ENCODE assay signal across 26 cellular contexts in the genomic region with DNA sequence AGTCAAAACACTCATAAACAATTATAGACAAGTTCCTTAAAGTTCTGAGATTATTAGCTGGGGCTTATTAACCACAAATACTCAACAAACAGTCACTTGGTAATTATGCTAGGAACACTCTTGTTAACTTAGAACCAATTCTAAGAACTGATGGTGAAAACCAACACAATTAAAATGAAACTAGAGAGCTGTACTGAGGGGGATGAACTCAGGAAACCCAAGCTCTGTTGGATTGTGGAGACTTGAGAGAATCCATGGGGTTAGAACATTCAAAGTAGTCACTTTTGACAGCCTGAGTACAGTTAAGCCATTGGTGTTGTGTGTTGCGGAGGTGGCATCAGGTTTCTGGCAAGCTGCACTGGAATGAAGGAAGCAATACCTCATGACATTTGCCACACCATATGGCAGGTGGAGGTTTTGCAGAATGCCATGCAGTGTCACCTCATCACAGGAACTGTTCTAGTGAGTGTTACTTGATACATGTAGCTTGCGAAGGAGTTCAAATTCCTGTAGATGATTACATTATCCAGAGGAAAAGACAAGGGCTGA.
DNase-seq lines count a peak whose midpoint lies in the region; ATAC-seq, FAIRE-seq and TF ChIP-seq lines count a peak whose summit lies in the region.
"Had no signal": no experiment of that assay in that cellular context is flagged by ENCODE, and none has a peak within 500 bp of the region (broad histone marks: within the 10 kb centered on the region; RNA-seq: fewer than 3 reads in every experiment).

No MANE protein-coding gene starts in this region.

- no peak for TF ChIP-seq POLR2A in gastroesophageal sphincter (IDR thresholded peaks at IDR 0.05)

- TF ChIP-seq EP300 in gastroesophageal sphincter (IDR thresholded peaks at IDR 0.05) = no peak

- TF ChIP-seq CTCF in heart right ventricle (IDR thresholded peaks at IDR 0.05) = no peak
- TF ChIP-seq CTCF in gastroesophageal sphincter (IDR thresholded peaks at IDR 0.05) = no peak
- TF ChIP-seq CTCF in chondrocyte (IDR thresholded peaks at IDR 0.05) = no peak

- H3K9me3 ChIP-seq in heart right ventricle (no peaks in the 10 kb centered on the region), gastroesophageal sphincter (no peaks in the 10 kb centered on the region), small intestine (ENCODE audit: control insufficient read depth, low read depth) (no peaks in the 10 kb centered on the region)
- H3K9me3 ChIP-seq: BLaER1 treated with 17β-estradiol and CSF1 and Interleukin-3, amounts not matched to agents 10 nM and 100 nM; Caco-2; Peyer's patch; SJCRH30; uterus had no signal

- ATAC-seq in Right ventricle myocardium superior (ENCODE audit: poor library complexity) (peak; percentile 32), heart right ventricle (no peak), gastroesophageal sphincter (peak; percentile 37), HG02798 (IDR thresholded peaks at IDR 0.05; ENCODE audit: poor library complexity, unreplicated experiment) (no peak)
- ATAC-seq: stimulated activated naive B cell treated with anti-CD40 and anti-IgM and Interleukin-4, amounts not matched to agents 10 μg/mL and 1 μg/mL and 100 μg/mL, for 72 hours had no signal

- H3K4me1 Mint-ChIP-seq in chondrocyte (ENCODE audit: low read depth) = peaks cover 5% of the 10 kb centered on the region
- H3K4me1 Mint-ChIP-seq: activated naive CD8-positive, alpha-beta T cell treated with anti-CD3 and anti-CD28 coated beads, Interleukin-2, amount 10 ng/mL, durations not matched to agents 7 days and 5 days had no signal

- H3K36me3 ChIP-seq in heart right ventricle = no peaks in the 10 kb centered on the region
- no peaks in the 10 kb centered on the region for H3K36me3 ChIP-seq in gastroesophageal sphincter
- no peaks in the 10 kb centered on the region for H3K36me3 ChIP-seq in small intestine (ENCODE audit: control insufficient read depth in 2 of 2, insufficient read depth in 2 of 2, low read length in 2 of 2)
- H3K36me3 ChIP-seq: BLaER1 treated with 17β-estradiol and CSF1 and Interleukin-3, amounts not matched to agents 10 nM and 100 nM; Peyer's patch; SJCRH30; uterus had no signal

- no peak for FAIRE-seq in small intestine (lab: Jason Lieb, UNC)
- FAIRE-seq: H54 had no signal

- no peak overlapping the region for H3K4me3 ChIP-seq in heart right ventricle
- no peak overlapping the region for H3K4me3 ChIP-seq in gastroesophageal sphincter
- no peak overlapping the region for H3K4me3 ChIP-seq in small intestine (ENCODE audit: low read depth in 1 of 2, low read length in 2 of 2)
- H3K4me3 ChIP-seq: BLaER1 treated with 17β-estradiol and CSF1 and Interleukin-3, amounts not matched to agents 10 nM and 100 nM; Peyer's patch; SJCRH30; uterus had no signal

- no peaks in the 10 kb centered on the region for H3K36me3 Mint-ChIP-seq in chondrocyte (ENCODE audit: low read depth)
- H3K36me3 Mint-ChIP-seq: activated naive CD8-positive, alpha-beta T cell treated with anti-CD3 and anti-CD28 coated beads, Interleukin-2, amount 10 ng/mL, durations not matched to agents 7 days and 5 days; stimulated activated naive B cell treated with anti-CD40 and anti-IgM and Interleukin-4, amounts not matched to agents 10 μg/mL and 1 μg/mL and 100 μg/mL, for 72 hours had no signal

- H3K27me3 Mint-ChIP-seq in chondrocyte (ENCODE audit: low read depth) = peaks cover 8% of the 10 kb centered on the region

- H3K27me3 ChIP-seq in heart right ventricle (no peaks in the 10 kb centered on the region), gastroesophageal sphincter (no peaks in the 10 kb centered on the region), small intestine (ENCODE audit: control insufficient read depth in 2 of 2, insufficient read depth in 2 of 2, low read length in 2 of 2) (no peaks in the 10 kb centered on the region)
- H3K27me3 ChIP-seq: BLaER1 treated with 17β-estradiol and CSF1 and Interleukin-3, amounts not matched to agents 10 nM and 100 nM; Peyer's patch; SJCRH30; uterus had no signal

- WGBS in heart right ventricle, 2 donors = 58 to 78% methylated on average over 2 of the region's 2 CpGs
- WGBS in gastroesophageal sphincter (ENCODE audit: low coverage in 1 of 2), 2 donors = 58% methylated on average over 2 of the region's 2 CpGs; no CpG with 5 or more reads in 1 of the 2 donors
- WGBS in small intestine, 3 donors = 87 to 94% (median 92%) methylated on average over 2 of the region's 2 CpGs

- peaks cover 7% of the 10 kb centered on the region for H3K9me3 Mint-ChIP-seq in chondrocyte (ENCODE audit: low read depth)
- H3K9me3 Mint-ChIP-seq: activated naive CD8-positive, alpha-beta T cell treated with anti-CD3 and anti-CD28 coated beads, Interleukin-2, amount 10 ng/mL, durations not matched to agents 7 days and 5 days; activated T-helper 2 cell treated with anti-CD3 and anti-CD28 coated beads, Interferon-gamma antibody, Interleukin-2, Interleukin-4, amounts not matched to agents 10 μg/mL and 5 μg/mL and 100 μg/mL, durations not matched to agents 14 hours and 24 hours and 36 hours; stimulated activated naive B cell treated with anti-CD40 and anti-IgM and Interleukin-4, amounts not matched to agents 10 μg/mL and 1 μg/mL and 100 μg/mL, for 72 hours had no signal

- H3K4me1 ChIP-seq in heart right ventricle (peaks cover 0 to 10% (median 0%) of the 10 kb centered on the region in 9 donors), gastroesophageal sphincter (peaks cover 3 to 40% (median 10%) of the 10 kb centered on the region in 3 donors), small intestine (ENCODE audit: control insufficient read depth in 2 of 2, insufficient read depth in 1 of 2, low read depth in 1 of 2, low read length in 1 of 2) (no peaks in the 10 kb centered on the region)
- H3K4me1 ChIP-seq: Caco-2, Peyer's patch, SJCRH30, uterus had no signal

- no peak overlapping the region for H3K27ac Mint-ChIP-seq in chondrocyte (ENCODE audit: unreplicated experiment)
- H3K27ac Mint-ChIP-seq: activated naive CD8-positive, alpha-beta T cell treated with anti-CD3 and anti-CD28 coated beads, Interleukin-2, amount 10 ng/mL, durations not matched to agents 7 days and 5 days; activated T-helper 2 cell treated with anti-CD3 and anti-CD28 coated beads, Interferon-gamma antibody, Interleukin-2, Interleukin-4, amounts not matched to agents 10 μg/mL and 5 μg/mL and 100 μg/mL, durations not matched to agents 14 hours and 24 hours and 36 hours; stimulated activated naive B cell treated with anti-CD40 and anti-IgM and Interleukin-4, amounts not matched to agents 10 μg/mL and 1 μg/mL and 100 μg/mL, for 72 hours had no signal

- no peak overlapping the region for H3K27ac ChIP-seq in heart right ventricle
- H3K27ac ChIP-seq in gastroesophageal sphincter = peak overlapping the region in 3 of 4 donors; percentile 77 to 98 (median 80)
- no peak overlapping the region for H3K27ac ChIP-seq in small intestine (ENCODE audit: low read depth in 1 of 2, low read length in 1 of 2)
- H3K27ac ChIP-seq: BLaER1 treated with 17β-estradiol and CSF1 and Interleukin-3, amounts not matched to agents 10 nM and 100 nM; Peyer's patch; SJCRH30; uterus had no signal

- no peak for DNase-seq in Right ventricle myocardium superior
- no peak for DNase-seq in heart right ventricle
- DNase-seq in NCI-H2171 treated with DMSO at 0.1 percent for 48 hours (lab: John Stamatoyannopoulos, UW) = peak; percentile 87
- DNase-seq in small intestine = peak; percentile 20
- no peak for DNase-seq in chondrocyte (ENCODE audit: low spot score)
- no peak for DNase-seq in NCI-H187 (lab: John Stamatoyannopoulos, UW)
- DNase-seq: ACHN; activated CD4-positive, alpha-beta T cell treated with anti-CD3 and anti-CD28 coated beads, Interleukin-2, amount 50 U/mL, for 4 hours; activated CD8-positive, alpha-beta memory T cell treated with anti-CD3 and anti-CD28 coated beads, Interleukin-2, amount 50 U/mL, for 48 hours; activated naive CD8-positive, alpha-beta T cell treated with anti-CD3 and anti-CD28 coated beads, Interleukin-2, amount 10 ng/mL, durations not matched to agents 7 days and 5 days; Caco-2; cortex of kidney; EL; left cardiac atrium; midbrain; NCI-H1105; Peyer's patch; stimulated activated naive B cell treated with anti-CD40 and anti-IgM and Interleukin-4, amounts not matched to agents 10 μg/mL and 1 μg/mL and 100 μg/mL, for 72 hours; T-helper 2 cell; uterus had no signal

- intact Hi-C loops in Right ventricle myocardium superior (cut with DNase I) (no loop called here), heart right ventricle (cut with DNase I) (no loop called here)

- H3K4me3 Mint-ChIP-seq in chondrocyte (ENCODE audit: unreplicated experiment) = no peak overlapping the region
- H3K4me3 Mint-ChIP-seq: activated naive CD8-positive, alpha-beta T cell treated with anti-CD3 and anti-CD28 coated beads, Interleukin-2, amount 10 ng/mL, durations not matched to agents 7 days and 5 days; stimulated activated naive B cell treated with anti-CD40 and anti-IgM and Interleukin-4, amounts not matched to agents 10 μg/mL and 1 μg/mL and 100 μg/mL, for 72 hours had no signal

Comparison
In these comparisons a context has a peak if more than half of its experiments do, and no peak if none do; other contexts are left out.
1. ATAC-seq: peak in Right ventricle myocardium superior (single experiment) and gastroesophageal sphincter (single experiment); none in heart right ventricle (0 of 8) and HG02798 (single experiment).
2. DNase-seq: peak in NCI-H2171 treated with DMSO at 0.1 percent for 48 hours (single experiment) and small intestine (single experiment); none in Right ventricle myocardium superior (single experiment), heart right ventricle (0 of 2), chondrocyte (single experiment) and NCI-H187 (0 of 2).
3. H3K27ac ChIP-seq: peak in gastroesophageal sphincter (3 of 4); none in heart right ventricle (0 of 10) and small intestine (0 of 2).